In the genomic region with DNA sequence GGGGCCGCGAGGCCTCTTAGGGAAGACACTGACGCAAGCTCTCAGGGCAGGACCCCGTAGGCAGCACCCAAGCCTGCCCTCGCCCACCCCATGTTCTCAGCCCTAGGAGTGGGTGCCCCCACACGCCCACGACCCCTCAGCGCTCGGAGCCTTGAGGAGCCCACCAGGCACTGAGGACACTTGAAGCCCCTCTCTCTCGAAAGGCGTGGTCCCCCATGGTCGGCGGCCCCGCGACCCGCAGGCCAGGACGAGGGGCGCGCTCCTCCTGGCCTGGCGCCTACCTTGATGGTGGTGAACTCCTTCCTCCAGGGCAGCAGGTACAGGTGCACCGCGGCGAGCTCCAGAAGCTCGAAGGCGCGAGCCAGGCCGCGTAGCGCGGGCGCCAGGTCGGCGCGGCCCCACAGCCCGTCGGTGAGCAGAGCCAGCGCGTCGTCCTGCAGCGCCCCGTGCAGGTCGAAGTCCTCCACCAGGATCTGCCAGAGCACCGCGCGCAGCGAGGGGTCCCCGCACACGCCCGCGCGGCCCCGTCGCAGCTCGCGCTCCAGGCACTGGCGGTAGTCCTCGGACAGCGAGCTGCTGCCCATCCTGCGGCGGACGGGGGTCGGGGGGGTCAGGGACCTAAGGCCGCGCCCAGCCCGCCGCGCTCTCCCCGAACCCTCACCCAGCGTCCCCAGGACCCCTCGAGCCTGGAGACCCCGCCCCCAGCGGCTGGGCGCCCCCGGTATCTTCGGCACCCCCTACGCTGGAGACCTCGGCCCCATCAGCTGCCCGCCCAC, we compare ENCODE assay signal across 8 cellular contexts. TPM values are rescaled to one million over a fixed set of nuclear protein-coding genes. Genes with fewer than 3 reads are reported as not detected.
A peak's percentile ranks its signal among the peaks of the same experiment; 100 is the strongest.
DNase-seq lines count a peak whose midpoint lies in the region; ATAC-seq, FAIRE-seq and TF ChIP-seq lines count a peak whose summit lies in the region.

No MANE protein-coding gene starts in this region.

- no peaks in the 10 kb centered on the region for H4K20me1 ChIP-seq in endothelial cell of umbilical vein (replicated peaks; ENCODE audit: control insufficient read depth, extremely low read depth, insufficient read depth, low read length)

- peak overlapping the region; percentile 49 for H3K4me2 ChIP-seq in endothelial cell of umbilical vein (ENCODE audit: insufficient read depth, low read length)

- H3K4me1 ChIP-seq in A673 (ENCODE audit: insufficient read depth, low read length, poor library complexity, severe bottlenecking), result peaks cover 10% of the 10 kb centered on the region
- peaks cover 9% of the 10 kb centered on the region for H3K4me1 ChIP-seq in endothelial cell of umbilical vein (ENCODE audit: control insufficient read depth, extremely low read depth, insufficient read depth, low read length)
- H3K4me1 ChIP-seq in muscle layer of colon (ENCODE audit: insufficient read depth, low read length), result peaks cover 8% of the 10 kb centered on the region
- H3K4me1 ChIP-seq in upper lobe of right lung, result peaks cover 14% of the 10 kb centered on the region

- H3K4me3 Mint-ChIP-seq in activated CD8-positive, alpha-beta T cell treated with anti-CD3 and anti-CD28 coated beads, Interleukin-2, amount 10 ng/mL, durations not matched to agents 7 days and 5 days, result peak overlapping the region; percentile 76

- H3K9me1 ChIP-seq in endothelial cell of umbilical vein (replicated peaks; ENCODE audit: control insufficient read depth, extremely low read depth, insufficient read depth, low read length), result no peaks in the 10 kb centered on the region

- H3K4me1 Mint-ChIP-seq in activated CD8-positive, alpha-beta T cell treated with anti-CD3 and anti-CD28 coated beads, Interleukin-2, amount 10 ng/mL, durations not matched to agents 7 days and 5 days (ENCODE audit: low read depth), result peaks cover 34% of the 10 kb centered on the region

- H3K4me3 ChIP-seq in A673 (ENCODE audit: low read depth, low read length, poor library complexity, severe bottlenecking), result peak overlapping the region; percentile 80
- H3K4me3 ChIP-seq in endothelial cell of umbilical vein (replicated peaks in 1 of 3; ENCODE audit: insufficient read depth in 1 of 3, low read depth in 1 of 3, low read length in 3 of 3), result peak overlapping the region; percentile 7 to 62 (median 27)
- peak overlapping the region; percentile 24 to 58 for H3K4me3 ChIP-seq in muscle layer of colon (ENCODE audit: low read depth in 1 of 2, low read length in 2 of 2)
- peak overlapping the region; percentile 70 for H3K4me3 ChIP-seq in upper lobe of right lung

- peak overlapping the region; percentile 85 for H3K27ac Mint-ChIP-seq in activated CD8-positive, alpha-beta T cell treated with anti-CD3 and anti-CD28 coated beads, Interleukin-2, amount 10 ng/mL, durations not matched to agents 7 days and 5 days

- no peaks in the 10 kb centered on the region for H3K9me3 Mint-ChIP-seq in activated CD8-positive, alpha-beta T cell treated with anti-CD3 and anti-CD28 coated beads, Interleukin-2, amount 10 ng/mL, durations not matched to agents 7 days and 5 days (ENCODE audit: insufficient read depth)

- H3K9me3 ChIP-seq in A673 (ENCODE audit: low read depth, low read length, poor library complexity, severe bottlenecking) (no peaks in the 10 kb centered on the region), endothelial cell of umbilical vein (replicated peaks; ENCODE audit: control insufficient read depth, insufficient read depth, low read length) (no peaks in the 10 kb centered on the region), muscle layer of colon (ENCODE audit: low read length) (no peaks in the 10 kb centered on the region), upper lobe of right lung (no peaks in the 10 kb centered on the region)

- intact Hi-C loops in A673 (cut with micrococcal nuclease; ENCODE audit: unreplicated experiment), result loop anchor here (10.0 kb wide), 2 partner anchors 164 to 214 kb away; a partner anchor contains a TSS
- intact Hi-C loops in endothelial cell of umbilical vein (cut with micrococcal nuclease), result loop anchor here (1.0 to 5.0 kb wide), 5 partner anchors 15 to 221 kb away; a partner anchor contains a TSS
- intact Hi-C loops in upper lobe of right lung (cut with DNase I), result no loop called here

- H3K36me3 Mint-ChIP-seq in activated CD8-positive, alpha-beta T cell treated with anti-CD3 and anti-CD28 coated beads, Interleukin-2, amount 10 ng/mL, durations not matched to agents 7 days and 5 days (ENCODE audit: low read depth), result no peaks in the 10 kb centered on the region

- no peak for TF ChIP-seq POLR2A in endothelial cell of umbilical vein (IDR thresholded peaks at IDR 0.05; ENCODE audit: low read depth, low read length)

- H3K79me2 ChIP-seq in endothelial cell of umbilical vein (ENCODE audit: control insufficient read depth, insufficient read depth, low read length), result no peaks in the 10 kb centered on the region

- POLR2A ChIA-PET in A673 (lab: Charles Lee; ENCODE audit: low non-redundant PET), result interaction anchor here (0.6 to 0.7 kb wide), 2 partner anchors 12 to 85 kb away, joined by 3 read pairs; no protein-coding TSS in a partner anchor
- POLR2A ChIA-PET in activated CD8-positive, alpha-beta T cell treated with anti-CD3 and anti-CD28 coated beads, Interleukin-2, amount 10 ng/mL, durations not matched to agents 7 days and 5 days (lab: Charles Lee), result interaction anchor here (1.0 to 1.9 kb wide), 5 partner anchors 14 to 172 kb away, joined by 3 to 6 read pairs (median 3); a partner anchor contains a TSS
- POLR2A ChIA-PET in endothelial cell of umbilical vein (lab: Charles Lee), result interaction anchor here (1.0 kb wide), 1 partner anchor 14 kb away, joined by 5 read pairs; a partner anchor contains a TSS

- TF ChIP-seq CTCF in A673 (conservative IDR thresholded peaks at IDR 0.05; ENCODE audit: low read depth, low read length) (peak; percentile 41), GM12874 (IDR thresholded peaks at IDR 0.05; ENCODE audit: insufficient read depth, low read depth, low read length) (peak; percentile 69), endothelial cell of umbilical vein (IDR thresholded peaks at IDR 0.05; ENCODE audit: extremely low read depth in 1 of 2, insufficient read depth in 1 of 2, low read depth in 1 of 2, low read length in 2 of 2) (peak; percentile 21 to 45), upper lobe of right lung (IDR thresholded peaks at IDR 0.05) (peak; percentile 16)

- DNase-seq in A673 (ENCODE audit: low spot score) (peak; percentile 71), NCI-H1048 (lab: John Stamatoyannopoulos, UW) (peak; percentile 5), endothelial cell of umbilical vein (ENCODE audit: low read depth, low spot score) (peak; percentile 49), upper lobe of right lung (peak; percentile 85), HCEC 1CT (no peak)
- DNase-seq in activated CD8-positive, alpha-beta T cell treated with anti-CD3 and anti-CD28 coated beads, Interleukin-2, amount 10 ng/mL, durations not matched to agents 7 days and 5 days, result peak; percentile 73

- CTCF ChIA-PET in A673 (lab: Charles Lee) (interaction anchor here (1.0 kb wide), 1 partner anchor 160 kb away, joined by 3 read pairs; no protein-coding TSS in a partner anchor), endothelial cell of umbilical vein (lab: Charles Lee) (interaction anchor here (0.6 to 4.4 kb wide), 20 partner anchors 9 to 209 kb away, joined by 3 to 66 read pairs (median 5); a partner anchor contains a TSS)
- CTCF ChIA-PET in activated CD8-positive, alpha-beta T cell treated with anti-CD3 and anti-CD28 coated beads, Interleukin-2, amount 10 ng/mL, durations not matched to agents 7 days and 5 days (lab: Charles Lee), result interaction anchor here (0.6 to 4.4 kb wide), 42 partner anchors 8 to 460 kb away, joined by 3 to 59 read pairs (median 4); a partner anchor contains a TSS

- H3K27ac ChIP-seq in A673 (ENCODE audit: low read depth, low read length, poor library complexity, severe bottlenecking), result peak overlapping the region; percentile 76
- peak overlapping the region; percentile 26 for H3K27ac ChIP-seq in endothelial cell of umbilical vein (ENCODE audit: insufficient read depth, low read depth, low read length)
- H3K27ac ChIP-seq in muscle layer of colon (ENCODE audit: low read depth, low read length), result peak overlapping the region; percentile 1
- peak overlapping the region; percentile 84 for H3K27ac ChIP-seq in upper lobe of right lung

- peak overlapping the region; percentile 65 for H3K9ac ChIP-seq in endothelial cell of umbilical vein (replicated peaks; ENCODE audit: extremely low read depth, insufficient read depth, low read length)
- no peak overlapping the region for H3K9ac ChIP-seq in muscle layer of colon (ENCODE audit: low read length)

- FAIRE-seq in endothelial cell of umbilical vein (lab: Jason Lieb, UNC), result no peak

- no peaks in the 10 kb centered on the region for H3K27me3 ChIP-seq in A673 (replicated peaks; ENCODE audit: insufficient read depth, low read depth, low read length, poor library complexity)
- H3K27me3 ChIP-seq in endothelial cell of umbilical vein (ENCODE audit: control insufficient read depth in 2 of 2, insufficient read depth in 2 of 2, low read length in 2 of 2), result no peaks in the 10 kb centered on the region
- peaks cover 0 to 40% of the 10 kb centered on the region in 2 donors for H3K27me3 ChIP-seq in muscle layer of colon (ENCODE audit: control insufficient read depth in 1 of 2, insufficient read depth in 2 of 2, low read length in 2 of 2)
- no peaks in the 10 kb centered on the region for H3K27me3 ChIP-seq in upper lobe of right lung

- ATAC-seq in activated CD8-positive, alpha-beta T cell treated with anti-CD3 and anti-CD28 coated beads, Interleukin-2, amount 10 ng/mL, durations not matched to agents 7 days and 5 days, result peak; percentile 34
- ATAC-seq in upper lobe of right lung, result peak; percentile 32

- H3K36me3 ChIP-seq in A673 (ENCODE audit: insufficient read depth, low read length, poor library complexity, severe bottlenecking) (peaks cover 23% of the 10 kb centered on the region), endothelial cell of umbilical vein (ENCODE audit: control insufficient read depth in 2 of 2, extremely low read depth in 1 of 2, insufficient read depth in 2 of 2, low read length in 2 of 2) (peaks cover 0 to under 1% of the 10 kb centered on the region in 2 experiments), muscle layer of colon (ENCODE audit: insufficient read depth, low read length) (no peaks in the 10 kb centered on the region), upper lobe of right lung (no peaks in the 10 kb centered on the region)

- peak overlapping the region; percentile 73 for H2AFZ ChIP-seq in endothelial cell of umbilical vein (ENCODE audit: low read depth, low read length)

- dilution Hi-C loops in endothelial cell of umbilical vein (cut with MboI; ENCODE audit: extremely low pct_ligation_motif_present, low sequenced_read_pairs), result no loop called here

- BruUV-seq in A673 (replicated peaks; lab: Mats Ljungman, UMichigan) (no TSS peak), endothelial cell of umbilical vein (replicated peaks; lab: Mats Ljungman, UMichigan) (no TSS peak)

- H3K27me3 Mint-ChIP-seq in activated CD8-positive, alpha-beta T cell treated with anti-CD3 and anti-CD28 coated beads, Interleukin-2, amount 10 ng/mL, durations not matched to agents 7 days and 5 days (ENCODE audit: low read depth), result no peaks in the 10 kb centered on the region

RNA-seq across cellular contexts. Expression of a gene that starts 0.7 kb away (rescaled TPM):
- total RNA-seq in A673 (2021), result 15.8 and 19.1 TPM in 2 replicates
- total RNA-seq in activated CD8-positive, alpha-beta T cell treated with anti-CD3 and anti-CD28 coated beads, Interleukin-2, amount 10 ng/mL, durations not matched to agents 7 days and 5 days, result 1 to 10 TPM; 6.1 to 7.0 TPM
- 7.4 and 8.7 TPM in 2 replicates for total RNA-seq in endothelial cell of umbilical vein
- 7.3 and 11.6 TPM in 2 replicates for polyA plus RNA-seq in endothelial cell of umbilical vein
- polyA plus RNA-seq in endothelial cell of umbilical vein (2011; cell fraction: cytosol; rRNA removed), result 3.4 and 7.2 TPM in 2 replicates
- polyA plus RNA-seq in endothelial cell of umbilical vein (2011; cell fraction: nucleus; rRNA removed), result 3.5 and 4.1 TPM in 2 replicates
- polyA plus RNA-seq in endothelial cell of umbilical vein (2012), result 4.9 and 7.4 TPM in 2 replicates
- polyA minus RNA-seq in endothelial cell of umbilical vein, result 3.0 and 3.2 TPM in 2 replicates
- 6.6 TPM for polyA minus RNA-seq in endothelial cell of umbilical vein (2011; cell fraction: cytosol; rRNA and poly(A)+ RNA removed)
- 1.6 and 4.2 TPM in 2 replicates for polyA minus RNA-seq in endothelial cell of umbilical vein (2011; cell fraction: nucleus; rRNA and poly(A)+ RNA removed)
- 13.3 TPM for total RNA-seq in upper lobe of right lung

RNA-seq across cellular contexts. Expression of a gene that starts 14.3 kb away (rescaled TPM):
- 98.0 and 104 TPM in 2 replicates for total RNA-seq in A673 (2021)
- total RNA-seq in activated CD8-positive, alpha-beta T cell treated with anti-CD3 and anti-CD28 coated beads, Interleukin-2, amount 10 ng/mL, durations not matched to agents 7 days and 5 days, result 10 to 100 TPM; 76.0 to 77.1 TPM
- 84.0 and 99.9 TPM in 2 replicates for total RNA-seq in endothelial cell of umbilical vein
- 74.5 and 83.8 TPM in 2 replicates for polyA plus RNA-seq in endothelial cell of umbilical vein
- 38.4 and 55.0 TPM in 2 replicates for polyA plus RNA-seq in endothelial cell of umbilical vein (2011; cell fraction: cytosol; rRNA removed)
- polyA plus RNA-seq in endothelial cell of umbilical vein (2011; cell fraction: nucleus; rRNA removed), result 427 and 457 TPM in 2 replicates
- 40.9 and 50.9 TPM in 2 replicates for polyA plus RNA-seq in endothelial cell of umbilical vein (2012)
- 46.7 and 52.0 TPM in 2 replicates for polyA minus RNA-seq in endothelial cell of umbilical vein
- polyA minus RNA-seq in endothelial cell of umbilical vein (2011; cell fraction: cytosol; rRNA and poly(A)+ RNA removed), result 15.4 TPM
- 55.0 and 57.4 TPM in 2 replicates for polyA minus RNA-seq in endothelial cell of umbilical vein (2011; cell fraction: nucleus; rRNA and poly(A)+ RNA removed)
- 81.5 TPM for total RNA-seq in upper lobe of right lung

RNA-seq across cellular contexts. Expression of a gene that starts 19.9 kb away (rescaled TPM):
- total RNA-seq in A673 (2021) (3.4 and 5.6 TPM in 2 replicates), endothelial cell of umbilical vein (15.5 and 18.3 TPM in 2 replicates), upper lobe of right lung (15.7 TPM)
- total RNA-seq in activated CD8-positive, alpha-beta T cell treated with anti-CD3 and anti-CD28 coated beads, Interleukin-2, amount 10 ng/mL, durations not matched to agents 7 days and 5 days, result 1 to 10 TPM; 6.6 to 7.5 TPM
- polyA plus RNA-seq in endothelial cell of umbilical vein, result 17.3 and 19.0 TPM in 2 replicates
- polyA plus RNA-seq in endothelial cell of umbilical vein (2011; cell fraction: cytosol; rRNA removed), result 4.9 and 10.1 TPM in 2 replicates
- 41.9 and 59.1 TPM in 2 replicates for polyA plus RNA-seq in endothelial cell of umbilical vein (2011; cell fraction: nucleus; rRNA removed)
- polyA plus RNA-seq in endothelial cell of umbilical vein (2012), result 8.3 and 14.2 TPM in 2 replicates
- polyA minus RNA-seq in endothelial cell of umbilical vein, result 7.0 and 12.6 TPM in 2 replicates
- polyA minus RNA-seq in endothelial cell of umbilical vein (2011; cell fraction: cytosol; rRNA and poly(A)+ RNA removed), result 4.5 TPM
- 7.1 and 12.7 TPM in 2 replicates for polyA minus RNA-seq in endothelial cell of umbilical vein (2011; cell fraction: nucleus; rRNA and poly(A)+ RNA removed)

RNA-seq across cellular contexts. Expression of a gene that starts 20.5 kb away (rescaled TPM):
- 37.2 and 37.3 TPM in 2 replicates for total RNA-seq in A673 (2021)
- 10 to 100 TPM; 67.5 to 69.6 TPM for total RNA-seq in activated CD8-positive, alpha-beta T cell treated with anti-CD3 and anti-CD28 coated beads, Interleukin-2, amount 10 ng/mL, durations not matched to agents 7 days and 5 days
- 36.6 and 42.7 TPM in 2 replicates for total RNA-seq in endothelial cell of umbilical vein
- polyA plus RNA-seq in endothelial cell of umbilical vein, result 40.0 and 41.6 TPM in 2 replicates
- 12.7 and 16.7 TPM in 2 replicates for polyA plus RNA-seq in endothelial cell of umbilical vein (2011; cell fraction: cytosol; rRNA removed)
- 161 and 165 TPM in 2 replicates for polyA plus RNA-seq in endothelial cell of umbilical vein (2011; cell fraction: nucleus; rRNA removed)
- 17.8 and 29.4 TPM in 2 replicates for polyA plus RNA-seq in endothelial cell of umbilical vein (2012)
- polyA minus RNA-seq in endothelial cell of umbilical vein, result 28.4 and 35.5 TPM in 2 replicates
- polyA minus RNA-seq in endothelial cell of umbilical vein (2011; cell fraction: cytosol; rRNA and poly(A)+ RNA removed), result 13.1 TPM
- polyA minus RNA-seq in endothelial cell of umbilical vein (2011; cell fraction: nucleus; rRNA and poly(A)+ RNA removed), result 29.8 and 61.9 TPM in 2 replicates
- total RNA-seq in upper lobe of right lung, result 35.8 TPM

RNA-seq across cellular contexts. Expression of a gene that starts 43.2 kb away (rescaled TPM):
- total RNA-seq in A673 (2021), result 39.1 and 46.7 TPM in 2 replicates
- total RNA-seq in activated CD8-positive, alpha-beta T cell treated with anti-CD3 and anti-CD28 coated beads, Interleukin-2, amount 10 ng/mL, durations not matched to agents 7 days and 5 days, result 10 to 100 TPM; 13.2 to 16.1 TPM
- total RNA-seq in endothelial cell of umbilical vein, result 11.4 and 13.7 TPM in 2 replicates
- 3.5 and 4.7 TPM in 2 replicates for polyA plus RNA-seq in endothelial cell of umbilical vein
- polyA plus RNA-seq in endothelial cell of umbilical vein (2011; cell fraction: cytosol; rRNA removed), result 3.8 and 3.9 TPM in 2 replicates
- 9.7 and 11.2 TPM in 2 replicates for polyA plus RNA-seq in endothelial cell of umbilical vein (2011; cell fraction: nucleus; rRNA removed)
- 6.5 and 6.8 TPM in 2 replicates for polyA plus RNA-seq in endothelial cell of umbilical vein (2012)
- polyA minus RNA-seq in endothelial cell of umbilical vein, result 4.0 and 4.4 TPM in 2 replicates
- 4.4 TPM for polyA minus RNA-seq in endothelial cell of umbilical vein (2011; cell fraction: cytosol; rRNA and poly(A)+ RNA removed)
- 5.0 and 5.3 TPM in 2 replicates for polyA minus RNA-seq in endothelial cell of umbilical vein (2011; cell fraction: nucleus; rRNA and poly(A)+ RNA removed)
- total RNA-seq in upper lobe of right lung, result 8.1 TPM

Comparison
In these comparisons a context has a peak if more than half of its experiments do, and no peak if none do; other contexts are left out.
1. H3K27ac ChIP-seq: peak in every context shown above with its lines; median percentile 84 in upper lobe of right lung; 76 in A673; 26 in endothelial cell of umbilical vein; 1 in muscle layer of colon.
2. H3K4me3 ChIP-seq: peak in every context shown above with its lines; median percentile 80 in A673; 70 in upper lobe of right lung; 41 in muscle layer of colon; 27 in endothelial cell of umbilical vein.
3. CTCF ChIP-seq: peak in every context shown above with its lines; median percentile 69 in GM12874; 41 in A673; 33 in endothelial cell of umbilical vein; 16 in upper lobe of right lung.